In the genomic region with DNA sequence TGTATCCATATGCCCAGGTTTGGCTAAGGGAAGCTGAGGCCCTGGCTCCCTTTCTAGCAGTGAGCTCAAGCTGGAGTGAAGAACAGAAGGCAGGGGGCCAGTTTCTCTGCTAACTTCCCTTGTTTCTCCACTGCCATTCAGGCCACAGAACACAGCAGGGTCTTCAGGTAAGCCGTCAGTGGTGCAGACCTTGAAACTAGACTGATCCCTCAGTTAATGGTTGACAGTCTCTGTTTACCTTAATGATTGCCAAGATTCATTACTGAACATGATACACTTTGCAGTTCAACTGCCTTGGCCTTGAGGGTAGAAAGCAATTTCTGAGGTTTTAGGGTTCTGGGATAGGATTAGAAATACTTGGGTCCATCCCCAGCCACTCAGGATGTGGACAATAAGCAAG, we compare ENCODE assay signal across 15 cellular contexts. TPM values are rescaled to one million over a fixed set of nuclear protein-coding genes. Genes with fewer than 3 reads are reported as not detected.
DNase-seq lines count a peak whose midpoint lies in the region; ATAC-seq and TF ChIP-seq lines count a peak whose summit lies in the region.
"Had no signal": no experiment of that assay in that cellular context is flagged by ENCODE, and none has a peak within 500 bp of the region (broad histone marks: within the 10 kb centered on the region; RNA-seq: fewer than 3 reads in every experiment).

No MANE protein-coding gene starts in this region.

- H3K27ac Mint-ChIP-seq in Calu3 (ENCODE audit: unreplicated experiment) (no peak overlapping the region), T-helper 17 cell (no peak overlapping the region)
- H3K27ac Mint-ChIP-seq: CD4-positive, alpha-beta T cell had no signal

- CTCF ChIA-PET in Calu3 (lab: Charles Lee): interaction anchor here (0.6 to 1.5 kb wide), 3 partner anchors 12 to 32 kb away, joined by 4 to 12 read pairs (median 8); no protein-coding TSS in a partner anchor

- H3K9me3 ChIP-seq in mucosa of rectum (ENCODE audit: control insufficient read depth in 2 of 2, low read length in 2 of 2) (no peaks in the 10 kb centered on the region), T-helper 17 cell (ENCODE audit: control insufficient read depth, low read length, poor library complexity, severe bottlenecking) (no peaks in the 10 kb centered on the region)
- H3K9me3 ChIP-seq: A549; BLaER1 treated with 17β-estradiol and CSF1 and Interleukin-3, amounts not matched to agents 10 nM and 100 nM had no signal

- ATAC-seq in left colon: peak; percentile 10
- no peak for ATAC-seq in T-helper 17 cell

- peak overlapping the region; percentile 75 for H3K4me3 Mint-ChIP-seq in Calu3 (ENCODE audit: low read depth, unreplicated experiment)
- H3K4me3 Mint-ChIP-seq in T-helper 17 cell: no peak overlapping the region
- H3K4me3 Mint-ChIP-seq: CD4-positive, alpha-beta T cell had no signal

- H3K27me3 Mint-ChIP-seq in Calu3 (ENCODE audit: unreplicated experiment) (no peaks in the 10 kb centered on the region), T-helper 17 cell (peaks cover 5% of the 10 kb centered on the region)
- H3K27me3 Mint-ChIP-seq: CD4-positive, alpha-beta T cell had no signal

- peaks cover 0 to 9% of the 10 kb centered on the region in 2 donors for H3K4me1 ChIP-seq in mucosa of rectum (ENCODE audit: control insufficient read depth in 2 of 2, insufficient read depth in 2 of 2, low read length in 2 of 2)
- H3K4me1 ChIP-seq: A549; BLaER1 treated with 17β-estradiol and CSF1 and Interleukin-3, amounts not matched to agents 10 nM and 100 nM had no signal

- peaks cover 0 to 5% of the 10 kb centered on the region in 2 donors for H3K27me3 ChIP-seq in mucosa of rectum (ENCODE audit: control insufficient read depth in 2 of 2, insufficient read depth in 2 of 2, low read length in 2 of 2)

- peak overlapping the region; percentile 72 to 75 for H3K27ac ChIP-seq in mucosa of rectum (ENCODE audit: low read depth in 2 of 2, low read length in 2 of 2)
- H3K27ac ChIP-seq: A549; BLaER1 treated with 17β-estradiol and CSF1 and Interleukin-3, amounts not matched to agents 10 nM and 100 nM; GM23248; KMS-11 had no signal

- H3K4me1 Mint-ChIP-seq in Calu3 (ENCODE audit: low read depth, unreplicated experiment) (peaks cover 56% of the 10 kb centered on the region), T-helper 17 cell (no peaks in the 10 kb centered on the region)

- DNase-seq in Calu3 (no peak), left colon (no peak), T-helper 17 cell (no peak), NCI-H526 (lab: John Stamatoyannopoulos, UW) (no peak), Ammon's horn (ENCODE audit: low spot score) (no peak), 8988T (no peak)
- DNase-seq: CD4-positive, alpha-beta T cell; DMS79 treated with DMSO at 0.1 percent for 48 hours; EL; GM23248; H7 had no signal

- TF ChIP-seq CTCF in Calu3 (IDR thresholded peaks at IDR 0.05; ENCODE audit: unreplicated experiment): no peak

- peaks cover 38% of the 10 kb centered on the region for H3K36me3 Mint-ChIP-seq in Calu3 (ENCODE audit: insufficient read depth, unreplicated experiment)
- H3K36me3 Mint-ChIP-seq in T-helper 17 cell (ENCODE audit: low read depth): no peaks in the 10 kb centered on the region

- no peaks in the 10 kb centered on the region for H3K36me3 ChIP-seq in mucosa of rectum (ENCODE audit: control insufficient read depth in 2 of 2, insufficient read depth in 2 of 2, low read length in 2 of 2)
- H3K36me3 ChIP-seq: BLaER1 treated with 17β-estradiol and CSF1 and Interleukin-3, amounts not matched to agents 10 nM and 100 nM had no signal

- no peak overlapping the region for H3K4me3 ChIP-seq in mucosa of rectum (ENCODE audit: low read length in 2 of 2)
- H3K4me3 ChIP-seq: A549; BLaER1 treated with 17β-estradiol and CSF1 and Interleukin-3, amounts not matched to agents 10 nM and 100 nM; GM23248 had no signal

- intact Hi-C loops in Calu3 (cut with micrococcal nuclease; ENCODE audit: unreplicated experiment): loop anchor here (2.0 to 10.0 kb wide), 3 partner anchors 29 to 151 kb away; a partner anchor contains a TSS
- intact Hi-C loops in left colon (cut with DNase I, micrococcal nuclease): no loop called here

- no peaks in the 10 kb centered on the region for H3K9me3 Mint-ChIP-seq in Calu3 (ENCODE audit: low read depth, unreplicated experiment)
- H3K9me3 Mint-ChIP-seq: CD4-positive, alpha-beta T cell had no signal

- no peak overlapping the region for H3K9ac ChIP-seq in mucosa of rectum (ENCODE audit: low read depth in 1 of 2, low read length in 2 of 2)
- H3K9ac ChIP-seq: BLaER1 treated with 17β-estradiol and CSF1 and Interleukin-3, amounts not matched to agents 10 nM and 100 nM; GM23248; KMS-11 had no signal

- no TSS peak for BruUV-seq in Calu3 (replicated peaks; lab: Mats Ljungman, UMichigan)

RNA-seq across cellular contexts. Expression of a gene that starts 8.9 kb away (rescaled TPM):
- total RNA-seq in Calu3 (2022) (80.4 and 96.9 TPM in 2 replicates), left colon (10 to 100 TPM; 67.9 to 72.6 TPM), T-helper 17 cell (not detected)
- total RNA-seq: CD4-positive, alpha-beta T cell; GM23248 had no signal

RNA-seq across cellular contexts. Expression of a gene that starts 39.8 kb away (rescaled TPM):
- total RNA-seq in Calu3 (2022) (42.9 and 45.7 TPM in 2 replicates), left colon (10 to 100 TPM; 15.9 to 17.0 TPM), T-helper 17 cell (10 to 100 TPM; 15.2 to 18.1 TPM)

Comparison
In these comparisons a context has a peak if more than half of its experiments do, and no peak if none do; other contexts are left out.
1. RNA of a gene that starts 8.9 kb away (total RNA-seq): 80.4 to 96.9 TPM in Calu3 and 67.9 to 72.6 TPM in left colon; not detected in T-helper 17 cell; every median in the first group is over 10 times any median in the second.